ENCODE assay signal across 12 cellular contexts in the genomic region with DNA sequence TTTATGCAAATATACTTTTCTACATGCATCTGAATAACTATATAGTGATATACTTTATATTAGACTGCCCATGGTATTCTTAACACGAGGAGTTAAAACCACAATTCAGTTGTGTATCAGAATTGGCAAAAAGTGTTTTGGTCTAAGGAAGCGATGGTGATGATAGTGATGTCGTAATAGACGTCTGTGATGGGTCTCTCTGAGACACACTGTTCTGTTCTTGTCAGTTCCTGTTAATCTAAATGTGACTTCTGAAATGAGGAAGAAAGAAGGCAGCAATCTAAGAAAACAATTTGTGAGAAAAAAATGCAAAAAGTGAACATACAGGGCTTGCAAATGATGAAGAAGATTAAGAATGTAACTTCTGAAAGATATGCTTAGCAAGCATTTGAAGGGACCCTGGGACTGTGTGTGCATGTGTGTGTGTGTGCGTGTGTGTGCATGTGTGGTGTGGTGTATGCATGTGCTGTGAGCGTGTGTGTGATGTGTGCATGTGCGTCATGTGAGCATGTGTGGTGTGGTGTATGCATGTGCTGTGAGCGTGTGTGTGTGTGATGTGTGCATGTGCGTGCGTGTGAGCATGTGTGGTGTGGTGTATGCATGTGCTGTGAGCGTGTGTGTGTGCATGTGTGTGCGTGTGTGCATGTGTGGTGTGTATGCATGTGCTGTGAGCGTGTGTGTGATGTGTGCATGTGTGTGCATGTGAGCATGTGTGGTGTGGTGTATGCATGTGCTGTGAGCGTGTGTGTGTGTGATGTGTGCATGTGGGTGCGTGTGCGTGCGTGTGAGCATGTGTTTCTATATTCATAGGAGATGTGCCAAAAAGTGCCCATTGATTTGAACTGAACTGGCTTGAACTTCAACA.
DNase-seq lines count a peak whose midpoint lies in the region; ATAC-seq and TF ChIP-seq lines count a peak whose summit lies in the region.
"Had no signal": no experiment of that assay in that cellular context is flagged by ENCODE, and none has a peak within 500 bp of the region (broad histone marks: within the 10 kb centered on the region; RNA-seq: fewer than 3 reads in every experiment).

No MANE protein-coding gene starts in this region.

- H3K4me1 Mint-ChIP-seq in neural crest cell (no peaks in the 10 kb centered on the region), GM23338 (no peaks in the 10 kb centered on the region)

- H3K4me3 Mint-ChIP-seq in neural crest cell (no peak overlapping the region), GM23338 (no peak overlapping the region)
- H3K4me3 Mint-ChIP-seq: type B pancreatic cell had no signal

- H2AFZ ChIP-seq in GM23338 = no peak overlapping the region

- no peaks in the 10 kb centered on the region for H3K36me3 ChIP-seq in gastroesophageal sphincter
- H3K36me3 ChIP-seq in GM23338 (ENCODE audit: insufficient read depth) = no peaks in the 10 kb centered on the region
- no peaks in the 10 kb centered on the region for H3K36me3 ChIP-seq in colonic mucosa

- H3K27me3 Mint-ChIP-seq in neural crest cell (ENCODE audit: low read depth) (no peaks in the 10 kb centered on the region), GM23338 (ENCODE audit: insufficient read depth, low read depth, poor library complexity) (peaks cover 1% of the 10 kb centered on the region)
- H3K27me3 Mint-ChIP-seq: type B pancreatic cell had no signal

- DNase-seq in AML-193 (lab: John Stamatoyannopoulos, UW) = peak; percentile 99
- DNase-seq in SIG-M5 (lab: John Stamatoyannopoulos, UW) = peak; percentile 98
- no peak for DNase-seq in neural crest cell (ENCODE audit: low read depth, low spot score)
- no peak for DNase-seq in GM23338 (ENCODE audit: low spot score)
- DNase-seq in nucleus accumbens (lab: John Stamatoyannopoulos, UW) = no peak
- no peak for DNase-seq in colonic mucosa
- DNase-seq in cerebellum (ENCODE audit: low spot score) = no peak
- DNase-seq: activated CD8-positive, alpha-beta memory T cell treated with anti-CD3 and anti-CD28 coated beads, Interleukin-2, amount 50 U/mL, for 48 hours; foreskin melanocyte; NCI-H446 had no signal

- H3K27me3 ChIP-seq in gastroesophageal sphincter (peaks cover 7% of the 10 kb centered on the region), GM23338 (ENCODE audit: insufficient read depth) (no peaks in the 10 kb centered on the region), colonic mucosa (no peaks in the 10 kb centered on the region)

- H3K9me3 Mint-ChIP-seq in neural crest cell = no peaks in the 10 kb centered on the region
- no peaks in the 10 kb centered on the region; the same call in 2 of the 3 replicates for H3K9me3 Mint-ChIP-seq in GM23338
- H3K9me3 Mint-ChIP-seq: type B pancreatic cell had no signal

- H3K27ac ChIP-seq in gastroesophageal sphincter = peak overlapping the region in 2 of 4 donors; percentile 33 to 61
- no peak overlapping the region for H3K27ac ChIP-seq in GM23338 (ENCODE audit: low read depth)
- no peak overlapping the region for H3K27ac ChIP-seq in colonic mucosa

- intact Hi-C loops in colonic mucosa (cut with DNase I) = no loop called here

- no peak overlapping the region for H3K9ac ChIP-seq in colonic mucosa (ENCODE audit: low read depth in 2 of 2, low read length in 2 of 2)

- H4K20me1 ChIP-seq in GM23338 (replicated peaks; ENCODE audit: insufficient read depth) = no peaks in the 10 kb centered on the region

- no peak for TF ChIP-seq EP300 in gastroesophageal sphincter (IDR thresholded peaks at IDR 0.05)

- ATAC-seq in gastroesophageal sphincter (peak; percentile 65), GM23338 (no peak)

- no peak for TF ChIP-seq POLR2A in gastroesophageal sphincter (IDR thresholded peaks at IDR 0.05)

- no peaks in the 10 kb centered on the region for H3K36me3 Mint-ChIP-seq in neural crest cell (ENCODE audit: low read depth)
- no peaks in the 10 kb centered on the region for H3K36me3 Mint-ChIP-seq in GM23338 (ENCODE audit: low read depth)
- H3K36me3 Mint-ChIP-seq: type B pancreatic cell had no signal

- H3K9me3 ChIP-seq in gastroesophageal sphincter (no peaks in the 10 kb centered on the region), colonic mucosa (no peaks in the 10 kb centered on the region)

- TF ChIP-seq CTCF in gastroesophageal sphincter (IDR thresholded peaks at IDR 0.05) = no peak
- TF ChIP-seq CTCF in neural crest cell (conservative IDR thresholded peaks at IDR 0.05) = no peak
- TF ChIP-seq CTCF in GM23338 (conservative IDR thresholded peaks at IDR 0.05; ENCODE audit: low read depth in 2 of 2) = no peak
- TF ChIP-seq CTCF in colonic mucosa (IDR thresholded peaks at IDR 0.05) = no peak

- H3K4me1 ChIP-seq in gastroesophageal sphincter (no peaks in the 10 kb centered on the region), GM23338 (ENCODE audit: insufficient read depth) (no peaks in the 10 kb centered on the region), colonic mucosa (no peaks in the 10 kb centered on the region)

- no peak overlapping the region for H3K4me2 ChIP-seq in GM23338

- H3K4me3 ChIP-seq in gastroesophageal sphincter (no peak overlapping the region), GM23338 (no peak overlapping the region), colonic mucosa (no peak overlapping the region)

- no peaks in the 10 kb centered on the region for H3F3A ChIP-seq in GM23338 (replicated peaks; ENCODE audit: low read depth)

- no peaks in the 10 kb centered on the region for H3K79me2 ChIP-seq in GM23338 (replicated peaks; ENCODE audit: insufficient read depth)

- H3K27ac Mint-ChIP-seq in neural crest cell (ENCODE audit: unreplicated experiment) (peak overlapping the region; percentile 52), GM23338 (no peak overlapping the region)
- H3K27ac Mint-ChIP-seq: type B pancreatic cell had no signal

- H3K9me2 ChIP-seq in GM23338 (ENCODE audit: insufficient read depth) = no peaks in the 10 kb centered on the region

- 69 to 73% methylated on average over 14 to 17 of the region's 17 CpGs for WGBS in gastroesophageal sphincter (ENCODE audit: low coverage in 1 of 2), 2 donors

TF ChIP-seq in GM23338, 12 proteins besides CTCF, POLR2A, EP300 and RAD21 (continues in another document):
- no peak for TF ChIP-seq POLR2AphosphoS5 (IDR thresholded peaks at IDR 0.05; ENCODE audit: low read depth)
- no peak for TF ChIP-seq ZNF462 (CRISPR knock-in tag; IDR thresholded peaks at IDR 0.05)

Comparison
In these comparisons a context has a peak if more than half of its experiments do, and no peak if none do; other contexts are left out.
1. DNase-seq: peak in AML-193 (2 of 2) and SIG-M5 (single experiment); none in neural crest cell (single experiment), GM23338 (single experiment), nucleus accumbens (0 of 56), colonic mucosa (single experiment) and cerebellum (single experiment).